Comparison of ENCODE assay signal across 1 cellular context in the genomic region with DNA sequence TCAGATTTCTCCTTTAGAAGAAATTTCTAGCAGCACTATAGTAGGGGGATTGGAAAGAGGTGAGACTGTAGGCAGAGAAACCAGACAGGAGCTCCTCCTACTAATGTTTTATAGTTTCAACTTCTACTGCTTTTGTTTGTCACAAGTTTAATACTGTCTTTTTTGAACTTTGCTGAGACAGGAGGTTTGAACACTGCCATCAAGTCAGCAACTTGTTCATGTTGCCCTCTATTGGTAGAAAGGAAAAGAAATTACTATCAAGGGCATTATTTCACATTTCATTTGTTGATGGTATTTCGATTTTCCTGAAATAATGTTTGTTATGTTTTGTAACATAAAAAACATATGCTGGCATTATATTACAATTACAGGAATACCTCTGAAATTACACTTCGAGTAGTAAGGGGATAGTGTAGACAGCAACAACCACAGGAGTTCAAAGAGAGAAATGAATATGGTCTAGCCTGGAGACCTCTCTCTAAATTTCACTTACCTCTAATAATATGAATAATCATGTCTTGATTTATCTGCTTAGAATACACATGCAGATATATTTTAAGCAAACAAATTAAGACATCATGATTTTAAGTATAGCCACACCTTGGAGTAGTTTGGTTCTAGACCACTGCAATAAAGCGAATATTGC.
TF ChIP-seq lines count a peak whose summit lies in the region.

No MANE protein-coding gene starts in this region.

TF ChIP-seq in GM23338, 12 proteins besides CTCF, POLR2A, EP300 and RAD21 (continued from another document):
- TF ChIP-seq, protein P1, sequence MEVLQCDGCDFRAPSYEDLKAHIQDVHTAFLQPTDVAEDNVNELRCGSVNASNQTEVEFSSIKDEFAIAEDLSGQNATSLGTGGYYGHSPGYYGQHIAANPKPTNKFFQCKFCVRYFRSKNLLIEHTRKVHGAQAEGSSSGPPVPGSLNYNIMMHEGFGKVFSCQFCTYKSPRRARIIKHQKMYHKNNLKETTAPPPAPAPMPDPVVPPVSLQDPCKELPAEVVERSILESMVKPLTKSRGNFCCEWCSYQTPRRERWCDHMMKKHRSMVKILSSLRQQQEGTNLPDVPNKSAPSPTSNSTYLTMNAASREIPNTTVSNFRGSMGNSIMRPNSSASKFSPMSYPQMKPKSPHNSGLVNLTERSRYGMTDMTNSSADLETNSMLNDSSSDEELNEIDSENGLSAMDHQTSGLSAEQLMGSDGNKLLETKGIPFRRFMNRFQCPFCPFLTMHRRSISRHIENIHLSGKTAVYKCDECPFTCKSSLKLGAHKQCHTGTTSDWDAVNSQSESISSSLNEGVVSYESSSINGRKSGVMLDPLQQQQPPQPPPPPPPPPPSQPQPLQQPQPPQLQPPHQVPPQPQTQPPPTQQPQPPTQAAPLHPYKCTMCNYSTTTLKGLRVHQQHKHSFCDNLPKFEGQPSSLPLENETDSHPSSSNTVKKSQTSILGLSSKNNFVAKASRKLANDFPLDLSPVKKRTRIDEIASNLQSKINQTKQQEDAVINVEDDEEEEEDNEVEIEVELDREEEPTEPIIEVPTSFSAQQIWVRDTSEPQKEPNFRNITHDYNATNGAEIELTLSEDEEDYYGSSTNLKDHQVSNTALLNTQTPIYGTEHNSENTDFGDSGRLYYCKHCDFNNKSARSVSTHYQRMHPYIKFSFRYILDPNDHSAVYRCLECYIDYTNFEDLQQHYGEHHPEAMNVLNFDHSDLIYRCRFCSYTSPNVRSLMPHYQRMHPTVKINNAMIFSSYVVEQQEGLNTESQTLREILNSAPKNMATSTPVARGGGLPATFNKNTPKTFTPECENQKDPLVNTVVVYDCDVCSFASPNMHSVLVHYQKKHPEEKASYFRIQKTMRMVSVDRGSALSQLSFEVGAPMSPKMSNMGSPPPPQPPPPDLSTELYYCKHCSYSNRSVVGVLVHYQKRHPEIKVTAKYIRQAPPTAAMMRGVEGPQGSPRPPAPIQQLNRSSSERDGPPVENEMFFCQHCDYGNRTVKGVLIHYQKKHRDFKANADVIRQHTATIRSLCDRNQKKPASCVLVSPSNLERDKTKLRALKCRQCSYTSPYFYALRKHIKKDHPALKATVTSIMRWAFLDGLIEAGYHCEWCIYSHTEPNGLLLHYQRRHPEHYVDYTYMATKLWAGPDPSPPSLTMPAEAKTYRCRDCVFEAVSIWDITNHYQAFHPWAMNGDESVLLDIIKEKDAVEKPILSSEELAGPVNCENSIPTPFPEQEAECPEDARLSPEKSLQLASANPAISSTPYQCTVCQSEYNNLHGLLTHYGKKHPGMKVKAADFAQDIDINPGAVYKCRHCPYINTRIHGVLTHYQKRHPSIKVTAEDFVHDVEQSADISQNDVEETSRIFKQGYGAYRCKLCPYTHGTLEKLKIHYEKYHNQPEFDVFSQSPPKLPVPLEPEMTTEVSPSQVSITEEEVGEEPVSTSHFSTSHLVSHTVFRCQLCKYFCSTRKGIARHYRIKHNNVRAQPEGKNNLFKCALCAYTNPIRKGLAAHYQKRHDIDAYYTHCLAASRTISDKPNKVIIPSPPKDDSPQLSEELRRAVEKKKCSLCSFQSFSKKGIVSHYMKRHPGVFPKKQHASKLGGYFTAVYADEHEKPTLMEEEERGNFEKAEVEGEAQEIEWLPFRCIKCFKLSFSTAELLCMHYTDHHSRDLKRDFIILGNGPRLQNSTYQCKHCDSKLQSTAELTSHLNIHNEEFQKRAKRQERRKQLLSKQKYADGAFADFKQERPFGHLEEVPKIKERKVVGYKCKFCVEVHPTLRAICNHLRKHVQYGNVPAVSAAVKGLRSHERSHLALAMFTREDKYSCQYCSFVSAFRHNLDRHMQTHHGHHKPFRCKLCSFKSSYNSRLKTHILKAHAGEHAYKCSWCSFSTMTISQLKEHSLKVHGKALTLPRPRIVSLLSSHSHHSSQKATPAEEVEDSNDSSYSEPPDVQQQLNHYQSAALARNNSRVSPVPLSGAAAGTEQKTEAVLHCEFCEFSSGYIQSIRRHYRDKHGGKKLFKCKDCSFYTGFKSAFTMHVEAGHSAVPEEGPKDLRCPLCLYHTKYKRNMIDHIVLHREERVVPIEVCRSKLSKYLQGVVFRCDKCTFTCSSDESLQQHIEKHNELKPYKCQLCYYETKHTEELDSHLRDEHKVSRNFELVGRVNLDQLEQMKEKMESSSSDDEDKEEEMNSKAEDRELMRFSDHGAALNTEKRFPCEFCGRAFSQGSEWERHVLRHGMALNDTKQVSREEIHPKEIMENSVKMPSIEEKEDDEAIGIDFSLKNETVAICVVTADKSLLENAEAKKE (CRISPR knock-in tag; IDR thresholded peaks at IDR 0.05): no peak
- no peak for TF ChIP-seq ZNF331 (CRISPR knock-in tag; IDR thresholded peaks at IDR 0.05; ENCODE audit: low read depth)
